In genomic region chr2:202716114-202716718, GRCh38 we compare ENCODE assay signal across 18 cellular contexts.
DNase-seq lines count a peak whose midpoint lies in the region; ATAC-seq, FAIRE-seq and TF ChIP-seq lines count a peak whose summit lies in the region.
"Had no signal": no experiment of that assay in that cellular context is flagged by ENCODE, and none has a peak within 500 bp of the region (broad histone marks: within the 10 kb centered on the region; RNA-seq: fewer than 3 reads in every experiment).

No MANE protein-coding gene starts in this region.

- no peaks in the 10 kb centered on the region for H3K36me3 ChIP-seq in CD8-positive, alpha-beta T cell (ENCODE audit: insufficient read depth, low read length)
- H3K36me3 ChIP-seq in GM12878 (ENCODE audit: control insufficient read depth in 2 of 2, insufficient read depth in 2 of 2, low read length in 1 of 2), result no peaks in the 10 kb centered on the region
- H3K36me3 ChIP-seq in naive thymus-derived CD4-positive, alpha-beta T cell (ENCODE audit: control insufficient read depth in 2 of 3, insufficient read depth in 3 of 3, low read length in 3 of 3), result no peaks in the 10 kb centered on the region
- H3K36me3 ChIP-seq in PC-9 (ENCODE audit: low read depth), result no peaks in the 10 kb centered on the region
- H3K36me3 ChIP-seq: SJSA1 had no signal

- no peak for TF ChIP-seq CTCF in CD4-positive, alpha-beta T cell (IDR thresholded peaks at IDR 0.05)
- no peak for TF ChIP-seq CTCF in CD8-positive, alpha-beta T cell (IDR thresholded peaks at IDR 0.05)
- TF ChIP-seq CTCF in GM12878 (IDR thresholded peaks at IDR 0.05 in 2 of 3, conservative IDR thresholded peaks at IDR 0.05 in 1 of 3; ENCODE audit: control insufficient read depth in 2 of 3, extremely low read depth in 1 of 3, insufficient read depth in 1 of 3, low read depth in 3 of 3, low read length in 3 of 3) (no peak), PC-9 (conservative IDR thresholded peaks at IDR 0.05) (no peak)

- H3K4me2 ChIP-seq in GM12878 (ENCODE audit: control insufficient read depth, insufficient read depth), result no peak overlapping the region
- no peak overlapping the region for H3K4me2 ChIP-seq in PC-9
- H3K4me2 ChIP-seq: KMS-11 had no signal

- peaks cover 12% of the 10 kb centered on the region for H3K9me3 Mint-ChIP-seq in CD4-positive, alpha-beta T cell
- peaks cover 25% of the 10 kb centered on the region for H3K9me3 Mint-ChIP-seq in CD8-positive, alpha-beta T cell
- H3K9me3 Mint-ChIP-seq in naive thymus-derived CD4-positive, alpha-beta T cell, result peaks cover 6 to 58% (median 25%) of the 10 kb centered on the region in 11 donors

- ATAC-seq in CD4-positive, alpha-beta T cell (ENCODE audit: poor library complexity), result no peak
- no peak for ATAC-seq in CD8-positive, alpha-beta T cell
- ATAC-seq in GM12878, result no peak
- no peak for ATAC-seq in naive thymus-derived CD4-positive, alpha-beta T cell

- no peak overlapping the region for H3K9ac ChIP-seq in GM12878 (ENCODE audit: control insufficient read depth, insufficient read depth, low read length)
- H3K9ac ChIP-seq: KMS-11 had no signal

- RAD21 ChIA-PET in GM12878 (lab: Charles Lee; ENCODE audit: unreplicated experiment), result no interaction called here

- H3K27ac ChIP-seq in CD4-positive, alpha-beta T cell (ENCODE audit: low read depth, low read length), result no peak overlapping the region
- no peak overlapping the region for H3K27ac ChIP-seq in CD8-positive, alpha-beta T cell (ENCODE audit: low read depth, low read length)
- no peak overlapping the region for H3K27ac ChIP-seq in GM12878 (ENCODE audit: control insufficient read depth, insufficient read depth)
- no peak overlapping the region for H3K27ac ChIP-seq in naive thymus-derived CD4-positive, alpha-beta T cell (ENCODE audit: low read depth, low read length)
- no peak overlapping the region for H3K27ac ChIP-seq in PC-9
- H3K27ac ChIP-seq: KMS-11, SJSA1 had no signal

- no peak overlapping the region for H2AFZ ChIP-seq in GM12878 (ENCODE audit: control insufficient read depth, low read depth, low read length)
- H2AFZ ChIP-seq in PC-9, result no peak overlapping the region

- no peaks in the 10 kb centered on the region for H3K79me2 ChIP-seq in GM12878 (ENCODE audit: control insufficient read depth, insufficient read depth, low read length)
- no peaks in the 10 kb centered on the region for H3K79me2 ChIP-seq in PC-9 (ENCODE audit: low read depth)

- no peak for FAIRE-seq in GM12878 (lab: Jason Lieb, UNC)
- FAIRE-seq: H54 had no signal

- no TSS peak for BruUV-seq in GM12878 (replicated peaks; lab: Mats Ljungman, UMichigan)
- BruUV-seq in PC-9 (replicated peaks; lab: Mats Ljungman, UMichigan), result no TSS peak

- peak overlapping the region; percentile 55 for H3K4me3 Mint-ChIP-seq in CD4-positive, alpha-beta T cell
- H3K4me3 Mint-ChIP-seq in CD8-positive, alpha-beta T cell, result no peak overlapping the region
- H3K4me3 Mint-ChIP-seq in naive thymus-derived CD4-positive, alpha-beta T cell, result peak overlapping the region in 6 of 10 donors; percentile 3 to 67 (median 24)
- H3K4me3 Mint-ChIP-seq: HFFc6 had no signal

- H3F3A ChIP-seq in PC-9 (ENCODE audit: insufficient read depth, low read depth), result no peaks in the 10 kb centered on the region

- TF ChIP-seq EP300 in GM12878 (IDR thresholded peaks at IDR 0.05; ENCODE audit: borderline replicate concordance in 1 of 2, control insufficient read depth in 1 of 2, low read depth in 2 of 2, low read length in 2 of 2), result no peak

- H3K9me2 ChIP-seq in PC-9 (ENCODE audit: insufficient read depth), result no peaks in the 10 kb centered on the region; the same call in none of the 2 replicates

- TF ChIP-seq RAD21 in GM12878 (IDR thresholded peaks at IDR 0.05; ENCODE audit: insufficient read depth, low read depth, low read length), result no peak

- POLR2A ChIA-PET in CD4-positive, alpha-beta T cell (lab: Charles Lee), result interaction anchor here (0.6 to 2.8 kb wide), 2 partner anchors 24 to 81 kb away, joined by 4 to 17 read pairs; partner anchors contain the start of gene FAM117B
- POLR2A ChIA-PET in CD8-positive, alpha-beta T cell (lab: Charles Lee), result no interaction called here
- POLR2A ChIA-PET in GM12878 (lab: Charles Lee) (no interaction called here), PC-9 (lab: Charles Lee; ENCODE audit: unreplicated experiment) (no interaction called here)
- POLR2A ChIA-PET in naive thymus-derived CD4-positive, alpha-beta T cell (lab: Charles Lee), result interaction anchor here (0.6 to 2.2 kb wide), 4 partner anchors 10 to 717 kb away, joined by 3 to 8 read pairs (median 4); partner anchors contain the start of gene FAM117B

- H3K27ac Mint-ChIP-seq in CD4-positive, alpha-beta T cell, result peak overlapping the region; percentile 67
- H3K27ac Mint-ChIP-seq in CD8-positive, alpha-beta T cell, result peak overlapping the region; percentile 80
- H3K27ac Mint-ChIP-seq in naive thymus-derived CD4-positive, alpha-beta T cell, result peak overlapping the region in 7 of 9 donors; percentile 22 to 84 (median 46)
- H3K27ac Mint-ChIP-seq: HFFc6 had no signal

- WGBS in GM12878 (ENCODE audit: insufficient coverage, insufficient replicate concordance, low lambda C conversion rate, missing lambda C conversion rate), result 92% methylated on average over 5 of the region's 5 CpGs

- H3K4me1 Mint-ChIP-seq in CD4-positive, alpha-beta T cell (ENCODE audit: low read depth), result peaks cover 67% of the 10 kb centered on the region
- peaks cover 50% of the 10 kb centered on the region for H3K4me1 Mint-ChIP-seq in CD8-positive, alpha-beta T cell (ENCODE audit: low read depth)
- peaks cover 0 to 73% (median 67%) of the 10 kb centered on the region in 7 donors for H3K4me1 Mint-ChIP-seq in naive thymus-derived CD4-positive, alpha-beta T cell

- no peaks in the 10 kb centered on the region for H3K27me3 ChIP-seq in CD4-positive, alpha-beta T cell (ENCODE audit: control insufficient read depth, insufficient read depth, low read length)
- no peaks in the 10 kb centered on the region for H3K27me3 ChIP-seq in CD8-positive, alpha-beta T cell (ENCODE audit: insufficient read depth, low read length)
- H3K27me3 ChIP-seq in GM12878 (replicated peaks in 1 of 2; ENCODE audit: control insufficient read depth in 2 of 2, insufficient read depth in 2 of 2, low read length in 1 of 2) (no peaks in the 10 kb centered on the region), PC-9 (ENCODE audit: insufficient read depth, low read depth) (no peaks in the 10 kb centered on the region)
- H3K27me3 ChIP-seq in naive thymus-derived CD4-positive, alpha-beta T cell (ENCODE audit: control insufficient read depth in 2 of 2, insufficient read depth in 2 of 2, low read length in 2 of 2), result no peaks in the 10 kb centered on the region
- H3K27me3 ChIP-seq: SJSA1 had no signal

- CTCF ChIA-PET in CD4-positive, alpha-beta T cell (lab: Charles Lee), result no interaction called here
- CTCF ChIA-PET in CD8-positive, alpha-beta T cell (lab: Charles Lee), result no interaction called here
- CTCF ChIA-PET in GM12878 (lab: Yijun Ruan, JAX), result interaction anchor here (1.8 to 4.0 kb wide), 2 partner anchors 16 to 127 kb away, joined by 6 to 20 read pairs; no protein-coding TSS in a partner anchor
- CTCF ChIA-PET in naive thymus-derived CD4-positive, alpha-beta T cell (lab: Charles Lee), result interaction anchor here (0.8 kb wide), 1 partner anchor 25 kb away, joined by 3 read pairs; no protein-coding TSS in a partner anchor
- CTCF ChIA-PET in PC-9 (lab: Charles Lee), result no interaction called here

- H3K36me3 Mint-ChIP-seq in CD4-positive, alpha-beta T cell (ENCODE audit: low read depth), result peaks cover 65% of the 10 kb centered on the region
- peaks cover 36% of the 10 kb centered on the region for H3K36me3 Mint-ChIP-seq in CD8-positive, alpha-beta T cell
- H3K36me3 Mint-ChIP-seq in naive thymus-derived CD4-positive, alpha-beta T cell, result peaks cover 23 to 45% (median 36%) of the 10 kb centered on the region in 5 donors

- SMC1A ChIA-PET in GM12878 (lab: Charles Lee; ENCODE audit: uncharacterized antibody, unreplicated experiment), result interaction anchor here (0.8 to 2.5 kb wide), 3 partner anchors 20 to 128 kb away, joined by 3 to 10 read pairs (median 3); no protein-coding TSS in a partner anchor

- intact Hi-C loops in CD4-positive, alpha-beta T cell (cut with DNase I, micrococcal nuclease), result loop anchor here in 1 of 2 experiments (5.0 kb wide), 1 partner anchor 34 kb away; no protein-coding TSS in a partner anchor
- intact Hi-C loops in CD8-positive, alpha-beta T cell (cut with DNase I, micrococcal nuclease), result no loop called here
- intact Hi-C loops in GM12878 (cut with micrococcal nuclease; ENCODE audit: unreplicated experiment) (no loop called here), PC-9 (cut with micrococcal nuclease; ENCODE audit: unreplicated experiment) (no loop called here)
- intact Hi-C loops in naive thymus-derived CD4-positive, alpha-beta T cell (cut with micrococcal nuclease), result loop anchor here in 1 of 2 donors (5.0 kb wide), 1 partner anchor 36 kb away; no protein-coding TSS in a partner anchor

- no peak for TF ChIP-seq POLR2A in GM12878 (IDR thresholded peaks at IDR 0.05; ENCODE audit: low read depth, low read length)

- H4K20me1 ChIP-seq in GM12878 (ENCODE audit: control insufficient read depth, insufficient read depth), result no peaks in the 10 kb centered on the region
- no peaks in the 10 kb centered on the region for H4K20me1 ChIP-seq in PC-9 (ENCODE audit: insufficient read depth)

- H3K27me3 Mint-ChIP-seq in CD4-positive, alpha-beta T cell, result no peaks in the 10 kb centered on the region
- no peaks in the 10 kb centered on the region for H3K27me3 Mint-ChIP-seq in CD8-positive, alpha-beta T cell (ENCODE audit: low read depth)
- H3K27me3 Mint-ChIP-seq in naive thymus-derived CD4-positive, alpha-beta T cell, result no peaks in the 10 kb centered on the region

- in situ Hi-C loops in GM12878 (cut with MboI), result no loop called here

- no peak overlapping the region for H3K4me3 ChIP-seq in CD8-positive, alpha-beta T cell (ENCODE audit: low read depth, low read length)
- H3K4me3 ChIP-seq in GM12878, result no peak overlapping the region
- no peak overlapping the region for H3K4me3 ChIP-seq in naive thymus-derived CD4-positive, alpha-beta T cell (ENCODE audit: low read length)
- no peak overlapping the region for H3K4me3 ChIP-seq in PC-9
- H3K4me3 ChIP-seq: SJSA1 had no signal

- H3K4me1 ChIP-seq in CD8-positive, alpha-beta T cell (ENCODE audit: insufficient read depth, low read length), result peaks cover 27% of the 10 kb centered on the region
- H3K4me1 ChIP-seq in GM12878 (ENCODE audit: control insufficient read depth, insufficient read depth, low read length), result no peaks in the 10 kb centered on the region
- H3K4me1 ChIP-seq in naive thymus-derived CD4-positive, alpha-beta T cell (ENCODE audit: control insufficient read depth in 2 of 2, insufficient read depth in 2 of 2, low read length in 2 of 2), result peaks cover 0 to 9% of the 10 kb centered on the region in 2 donors
- H3K4me1 ChIP-seq in PC-9 (replicated peaks; ENCODE audit: insufficient read depth), result no peaks in the 10 kb centered on the region
- H3K4me1 ChIP-seq: SJSA1 had no signal

- H3K9me3 ChIP-seq in CD4-positive, alpha-beta T cell (ENCODE audit: control insufficient read depth, low read length), result peaks cover 16% of the 10 kb centered on the region
- H3K9me3 ChIP-seq in CD8-positive, alpha-beta T cell (ENCODE audit: low read length), result no peaks in the 10 kb centered on the region
- peaks cover 2% of the 10 kb centered on the region; the same call in 1 of the 3 replicates for H3K9me3 ChIP-seq in GM12878 (replicated peaks; ENCODE audit: control insufficient read depth, insufficient read depth, low read length)
- peaks cover 0 to 4% (median 0%) of the 10 kb centered on the region in 3 experiments for H3K9me3 ChIP-seq in naive thymus-derived CD4-positive, alpha-beta T cell (ENCODE audit: control insufficient read depth in 2 of 3, low read length in 3 of 3)
- no peaks in the 10 kb centered on the region for H3K9me3 ChIP-seq in PC-9 (ENCODE audit: insufficient read depth, low read depth)
- H3K9me3 ChIP-seq: SJSA1 had no signal

- DNase-seq in CD4-positive, alpha-beta T cell, result no peak
- no peak for DNase-seq in CD8-positive, alpha-beta T cell
- DNase-seq in GM12878 (ENCODE audit: low read depth, low spot score) (no peak), PC-9 (no peak), DMS 273 (lab: John Stamatoyannopoulos, UW; ENCODE audit: unreplicated experiment) (no peak)
- DNase-seq in naive thymus-derived CD4-positive, alpha-beta T cell, result no peak
- DNase-seq in stimulated activated CD4-positive, alpha-beta T cell treated with anti-CD3 and anti-CD28 coated beads, Interleukin-2, amount 100 ng/mL, for 24 hours, result no peak
- DNase-seq: ACHN, C1 segment of cervical spinal cord, DMS79 treated with DMSO at 0.1 percent for 48 hours, HFFc6, NCI-H1436, NCI-H1930, NCI-H226, NCI-H526 had no signal

Comparison
In these comparisons a context has a peak if more than half of its experiments do, and no peak if none do; other contexts are left out.
1. CTCF ChIA-PET loops: an anchor here in GM12878 (1.8 to 4.0 kb wide) and naive thymus-derived CD4-positive, alpha-beta T cell (0.8 kb wide); none called in CD4-positive, alpha-beta T cell, CD8-positive, alpha-beta T cell and PC-9.
2. POLR2A ChIA-PET loops: an anchor here in CD4-positive, alpha-beta T cell (0.6 to 2.8 kb wide) and naive thymus-derived CD4-positive, alpha-beta T cell (0.6 to 2.2 kb wide); none called in CD8-positive, alpha-beta T cell, GM12878 and PC-9.